Comparison of ENCODE assay signal across 16 cellular contexts in the genomic region with DNA sequence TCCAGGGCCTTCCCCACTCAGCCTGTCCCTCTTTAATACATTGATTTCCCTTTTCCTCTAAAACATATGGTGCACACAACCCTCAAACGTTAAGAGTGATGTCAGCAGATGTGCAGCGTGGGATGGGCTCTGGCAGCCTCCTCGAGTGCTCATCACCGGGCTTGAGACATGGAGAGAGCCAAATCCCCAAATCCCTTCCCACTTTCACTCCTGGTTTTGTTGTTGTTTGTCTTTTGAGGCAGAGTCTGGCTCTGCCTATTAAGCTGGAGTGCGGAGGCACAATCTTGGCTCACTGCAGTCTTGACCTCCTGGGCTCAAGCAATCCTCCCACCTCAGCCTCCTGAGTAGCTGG. TPM values are rescaled to one million over a fixed set of nuclear protein-coding genes. Genes with fewer than 3 reads are reported as not detected.
DNase-seq lines count a peak whose midpoint lies in the region; ATAC-seq, FAIRE-seq and TF ChIP-seq lines count a peak whose summit lies in the region.
"Had no signal": no experiment of that assay in that cellular context is flagged by ENCODE, and none has a peak within 500 bp of the region (broad histone marks: within the 10 kb centered on the region; RNA-seq: fewer than 3 reads in every experiment).

No MANE protein-coding gene starts in this region.

- peak overlapping the region; percentile 95 for H3K27ac Mint-ChIP-seq in glutamatergic neuron (ENCODE audit: unreplicated experiment)
- H3K27ac Mint-ChIP-seq: activated naive CD8-positive, alpha-beta T cell treated with anti-CD3 and anti-CD28 coated beads for 36 hours; effector memory CD8-positive, alpha-beta T cell; nephron progenitor cell; stimulated activated naive CD8-positive, alpha-beta T cell treated with anti-CD3 and anti-CD28 coated beads, Interleukin-15, amount 100 ng/mL, for 72 hours had no signal

- no peak for TF ChIP-seq EP300 in HepG2 (IDR thresholded peaks at IDR 0.05; ENCODE audit: low read depth in 2 of 2, low read length in 2 of 2)
- TF ChIP-seq EP300 in HepG2 (CRISPR knock-in tag; IDR thresholded peaks at IDR 0.05; ENCODE audit: borderline replicate concordance) = no peak

- H3K36me3 Mint-ChIP-seq in glutamatergic neuron (ENCODE audit: unreplicated experiment) = no peaks in the 10 kb centered on the region
- H3K36me3 Mint-ChIP-seq: activated naive CD8-positive, alpha-beta T cell treated with anti-CD3 and anti-CD28 coated beads for 36 hours had no signal

- TF ChIP-seq POLR2A in HepG2 (IDR thresholded peaks at IDR 0.05; ENCODE audit: insufficient read depth in 1 of 2, low read depth in 2 of 2, low read length in 2 of 2) = no peak
- TF ChIP-seq POLR2A in right lobe of liver (IDR thresholded peaks at IDR 0.05) = no peak

- H3K36me3 ChIP-seq in HepG2 (replicated peaks in 1 of 2; ENCODE audit: control insufficient read depth in 1 of 2, insufficient read depth in 2 of 2, low read length in 2 of 2) (no peaks in the 10 kb centered on the region), right lobe of liver (no peaks in the 10 kb centered on the region), osteoblast (ENCODE audit: insufficient read depth, low read length) (no peaks in the 10 kb centered on the region)
- H3K36me3 ChIP-seq: HAP-1 had no signal

- H4K20me1 ChIP-seq in HepG2 (ENCODE audit: insufficient read depth, low read length) (no peaks in the 10 kb centered on the region), osteoblast (ENCODE audit: insufficient read depth, low read length) (no peaks in the 10 kb centered on the region)

- FAIRE-seq in HepG2 (lab: Jason Lieb, UNC) = no peak
- FAIRE-seq: GM12878 had no signal

- POLR2A ChIA-PET in HepG2 (lab: Yijun Ruan, JAX) = interaction anchor here (1.1 to 5.0 kb wide), 10 partner anchors 8 to 84 kb away, joined by 4 to 78 read pairs (median 8); partner anchors contain the start of genes CTSA, NEURL2, PCIF1 and PLTP

- TF ChIP-seq RAD21 in HepG2 (CRISPR knock-in tag; IDR thresholded peaks at IDR 0.05) = no peak

- no peaks in the 10 kb centered on the region for H3K9me3 ChIP-seq in HepG2 (ENCODE audit: low read length)
- no peaks in the 10 kb centered on the region for H3K9me3 ChIP-seq in right lobe of liver
- no peaks in the 10 kb centered on the region for H3K9me3 ChIP-seq in osteoblast (ENCODE audit: low read depth, low read length)
- H3K9me3 ChIP-seq: HAP-1 had no signal

- H3K9me3 Mint-ChIP-seq in glutamatergic neuron (ENCODE audit: unreplicated experiment) = peaks cover 3% of the 10 kb centered on the region
- H3K9me3 Mint-ChIP-seq: activated naive CD8-positive, alpha-beta T cell treated with anti-CD3 and anti-CD28 coated beads for 36 hours; effector memory CD8-positive, alpha-beta T cell; nephron progenitor cell; stimulated activated naive CD8-positive, alpha-beta T cell treated with anti-CD3 and anti-CD28 coated beads, Interleukin-15, amount 100 ng/mL, for 72 hours had no signal

- H3K27me3 ChIP-seq in HepG2 (ENCODE audit: control insufficient read depth in 1 of 2, insufficient read depth in 2 of 2, low read length in 2 of 2) (peaks cover 0 to 8% of the 10 kb centered on the region in 2 experiments; a peak in 2 of 5 replicates), right lobe of liver (no peaks in the 10 kb centered on the region), osteoblast (ENCODE audit: insufficient read depth, low read length) (no peaks in the 10 kb centered on the region)

- H3K4me3 ChIP-seq in HepG2 (replicated peaks in 1 of 3; ENCODE audit: insufficient read depth in 1 of 3, low read depth in 2 of 3, low read length in 3 of 3) (peak overlapping the region in 1 of 3 experiments; percentile 9; a peak in 1 of 6 replicates), right lobe of liver (no peak overlapping the region), osteoblast (ENCODE audit: insufficient read depth, low read length) (no peak overlapping the region)
- H3K4me3 ChIP-seq: GM12878, HAP-1 had no signal

- 21% methylated on average over 5 of the region's 5 CpGs for WGBS in HepG2 (ENCODE audit: low lambda C conversion rate)
- 62% methylated on average over 5 of the region's 5 CpGs for WGBS in right lobe of liver (ENCODE audit: insufficient coverage, low coverage, low lambda C conversion rate, missing lambda C conversion rate)

- ATAC-seq in HepG2 (no peak; the same call in 2 of the 3 replicates), right lobe of liver (no peak), GM21381 (IDR thresholded peaks at IDR 0.05; ENCODE audit: unreplicated experiment) (no peak), HG02884 (IDR thresholded peaks at IDR 0.05; ENCODE audit: unreplicated experiment) (no peak)
- ATAC-seq: effector memory CD8-positive, alpha-beta T cell; GM12878; stimulated activated naive CD8-positive, alpha-beta T cell treated with anti-CD3 and anti-CD28 coated beads, Interleukin-15, amount 100 ng/mL, for 72 hours had no signal

- in situ Hi-C loops in HepG2 (cut with HindIII; ENCODE audit: extremely low pct_ligation_motif_present, low pct_unique_long_range_greater_than_20kb) = no loop called here

- H3K79me2 ChIP-seq in HepG2 (ENCODE audit: insufficient read depth, low read length) = no peaks in the 10 kb centered on the region
- no peaks in the 10 kb centered on the region for H3K79me2 ChIP-seq in osteoblast (ENCODE audit: insufficient read depth, low read length)

- peak overlapping the region; percentile 48 for H3K4me2 ChIP-seq in HepG2 (ENCODE audit: low read depth, low read length)
- H3K4me2 ChIP-seq in osteoblast (ENCODE audit: insufficient read depth, low read length) = peak overlapping the region; percentile 16

- H3K27me3 Mint-ChIP-seq in glutamatergic neuron (ENCODE audit: unreplicated experiment) = peaks cover 3% of the 10 kb centered on the region

- no TSS peak for BruUV-seq in HepG2 (replicated peaks; lab: Mats Ljungman, UMichigan)

- CTCF ChIA-PET in HepG2 (lab: Yijun Ruan, JAX; ENCODE audit: low intra/inter-chr PET ratio, low total read pairs) = no interaction called here

- peaks cover 17% of the 10 kb centered on the region for H3K4me1 Mint-ChIP-seq in glutamatergic neuron (ENCODE audit: low read depth, unreplicated experiment)

- peaks cover 72% of the 10 kb centered on the region for H3K4me1 ChIP-seq in HepG2 (ENCODE audit: insufficient read depth, low read length)
- peaks cover 0 to 4% (median 0%) of the 10 kb centered on the region in 4 donors for H3K4me1 ChIP-seq in right lobe of liver
- peaks cover 27% of the 10 kb centered on the region for H3K4me1 ChIP-seq in osteoblast (ENCODE audit: insufficient read depth, low read length)
- H3K4me1 ChIP-seq: HAP-1 had no signal

- H3K4me3 Mint-ChIP-seq in glutamatergic neuron (ENCODE audit: unreplicated experiment) = peak overlapping the region; percentile 55
- H3K4me3 Mint-ChIP-seq: activated naive CD8-positive, alpha-beta T cell treated with anti-CD3 and anti-CD28 coated beads for 36 hours; effector memory CD8-positive, alpha-beta T cell; nephron progenitor cell; stimulated activated naive CD8-positive, alpha-beta T cell treated with anti-CD3 and anti-CD28 coated beads, Interleukin-15, amount 100 ng/mL, for 72 hours had no signal

- intact Hi-C loops in HepG2 (cut with micrococcal nuclease; ENCODE audit: unreplicated experiment) (no loop called here), right lobe of liver (cut with DNase I) (no loop called here)

- TF ChIP-seq CTCF in HepG2 (CRISPR knock-in tag; IDR thresholded peaks at IDR 0.05) (no peak), right lobe of liver (IDR thresholded peaks at IDR 0.05) (no peak), glutamatergic neuron (IDR thresholded peaks at IDR 0.05; ENCODE audit: partially characterized antibody, unreplicated experiment) (no peak), osteoblast (IDR thresholded peaks at IDR 0.05; ENCODE audit: extremely low read depth, low read depth, low read length) (no peak)

- H3K27ac ChIP-seq in HepG2 (ENCODE audit: extremely low read length, insufficient read depth, low read length) (no peak overlapping the region), right lobe of liver (peak overlapping the region in 1 of 3 donors; percentile 35), osteoblast (ENCODE audit: low read depth, low read length) (peak overlapping the region; percentile 22)

- no peak overlapping the region for H2AFZ ChIP-seq in HepG2 (ENCODE audit: low read length)
- H2AFZ ChIP-seq in osteoblast (ENCODE audit: low read length) = peak overlapping the region; percentile 14

- H3K9ac ChIP-seq in HepG2 (ENCODE audit: insufficient read depth, low read depth, low read length) = no peak overlapping the region

- DNase-seq in HepG2 (ENCODE audit: low spot score) = no peak
- DNase-seq in right lobe of liver = no peak
- DNase-seq in glutamatergic neuron = no peak
- peak; percentile 49 for DNase-seq in osteoblast (ENCODE audit: insufficient read length, low spot score, missing footprints)
- no peak for DNase-seq in NCI-H1105 (lab: John Stamatoyannopoulos, UW)
- no peak for DNase-seq in SW480 (ENCODE audit: low spot score)
- DNase-seq: activated naive CD8-positive, alpha-beta T cell treated with anti-CD3 and anti-CD28 coated beads for 36 hours; effector memory CD8-positive, alpha-beta T cell; NCI-H2081 treated with DMSO at 0.1 percent for 48 hours; nephron progenitor cell; stimulated activated naive CD8-positive, alpha-beta T cell treated with anti-CD3 and anti-CD28 coated beads, Interleukin-15, amount 100 ng/mL, for 72 hours; T-helper 9 cell had no signal

RNA-seq across cellular contexts. Expression of gene PLTP, which starts 5.8 kb away (rescaled TPM):
- total RNA-seq in HepG2 (2016; rRNA removed; fragmentation: Illumina TruSeq; extraction: Trizol) (7.0 and 16.9 TPM in 2 replicates), right lobe of liver (10 to 100 TPM in 5 of 6 experiments, 1 to 10 TPM in 1; 9.6 to 70.2 (median 35.6) TPM), glutamatergic neuron (ENCODE audit: unreplicated experiment) (29.7 TPM), osteoblast (15.3 and 21.7 TPM in 2 replicates)
- 3.6 and 5.4 TPM in 2 replicates for total RNA-seq in HepG2 (2016; cell fraction: cytosol; rRNA removed; fragmentation: Illumina TruSeq; extraction: Trizol; ENCODE audit: low read depth)
- total RNA-seq in HepG2 (2016; cell fraction: insoluble cytoplasmic fraction; rRNA removed; fragmentation: Illumina TruSeq; extraction: Trizol) = 5.7 and 18.2 TPM in 2 replicates
- total RNA-seq in HepG2 (2016; cell fraction: membrane; rRNA removed; fragmentation: Illumina TruSeq; extraction: Trizol) = 6.1 and 6.9 TPM in 2 replicates
- total RNA-seq in HepG2 (2016; cell fraction: nucleus; rRNA removed; fragmentation: Illumina TruSeq; extraction: Trizol) = 18.3 and 22.2 TPM in 2 replicates
- 28.6 and 30.7 TPM in 2 replicates for polyA plus RNA-seq in HepG2 (2011; rRNA removed)
- polyA plus RNA-seq in HepG2 (2011; cell fraction: cytosol; rRNA removed) = 26.4 and 36.2 TPM in 2 replicates
- polyA plus RNA-seq in HepG2 (2011; cell fraction: nucleus; rRNA removed) = 25.4 and 33.0 TPM in 2 replicates
- polyA plus RNA-seq in HepG2 (2012) = 13.5 and 20.7 TPM in 2 replicates
- 6.3 and 6.9 TPM in 2 replicates for polyA plus RNA-seq in HepG2 (2016; cell fraction: cytosol; fragmentation: Illumina TruSeq; extraction: Trizol; ENCODE audit: low read depth)
- 7.2 and 10.5 TPM in 2 replicates for polyA plus RNA-seq in HepG2 (2016; cell fraction: insoluble cytoplasmic fraction; fragmentation: Illumina TruSeq; extraction: Trizol; ENCODE audit: low read depth)
- 7.7 and 8.9 TPM in 2 replicates for polyA plus RNA-seq in HepG2 (2016; cell fraction: membrane; fragmentation: Illumina TruSeq; extraction: Trizol; ENCODE audit: low read depth)
- 31.7 and 37.7 TPM in 2 replicates for polyA plus RNA-seq in HepG2 (2016; cell fraction: nucleus; fragmentation: Illumina TruSeq; extraction: Trizol; ENCODE audit: insufficient read depth, low read depth)
- 3.3 and 51.4 TPM in 2 replicates for polyA minus RNA-seq in HepG2 (2011; rRNA and poly(A)+ RNA removed; ENCODE audit: low replicate concordance)
- 17.1 and 20.1 TPM in 2 replicates for polyA minus RNA-seq in HepG2 (2011; cell fraction: cytosol; rRNA and poly(A)+ RNA removed)
- 8.1 and 10.7 TPM in 2 replicates for polyA minus RNA-seq in HepG2 (2011; cell fraction: nucleus; rRNA and poly(A)+ RNA removed)

RNA-seq across cellular contexts. Expression of gene PCIF1, which starts 16.7 kb away (rescaled TPM):
- total RNA-seq in HepG2 (2016; rRNA removed; fragmentation: Illumina TruSeq; extraction: Trizol) = 18.5 and 20.9 TPM in 2 replicates
- 30.2 and 42.6 TPM in 2 replicates for total RNA-seq in HepG2 (2016; cell fraction: cytosol; rRNA removed; fragmentation: Illumina TruSeq; extraction: Trizol; ENCODE audit: low read depth)
- 17.6 and 21.4 TPM in 2 replicates for total RNA-seq in HepG2 (2016; cell fraction: insoluble cytoplasmic fraction; rRNA removed; fragmentation: Illumina TruSeq; extraction: Trizol)
- 35.4 and 44.6 TPM in 2 replicates for total RNA-seq in HepG2 (2016; cell fraction: membrane; rRNA removed; fragmentation: Illumina TruSeq; extraction: Trizol)
- total RNA-seq in HepG2 (2016; cell fraction: nucleus; rRNA removed; fragmentation: Illumina TruSeq; extraction: Trizol) = 19.3 and 21.9 TPM in 2 replicates
- 21.6 and 24.4 TPM in 2 replicates for polyA plus RNA-seq in HepG2 (2011; rRNA removed)
- polyA plus RNA-seq in HepG2 (2011; cell fraction: cytosol; rRNA removed) = 19.5 and 26.1 TPM in 2 replicates
- 38.0 and 44.1 TPM in 2 replicates for polyA plus RNA-seq in HepG2 (2011; cell fraction: nucleus; rRNA removed)
- polyA plus RNA-seq in HepG2 (2012) = 22.9 and 30.3 TPM in 2 replicates
- 41.4 and 54.3 TPM in 2 replicates for polyA plus RNA-seq in HepG2 (2016; cell fraction: cytosol; fragmentation: Illumina TruSeq; extraction: Trizol; ENCODE audit: low read depth)
- 27.4 and 35.6 TPM in 2 replicates for polyA plus RNA-seq in HepG2 (2016; cell fraction: insoluble cytoplasmic fraction; fragmentation: Illumina TruSeq; extraction: Trizol; ENCODE audit: low read depth)
- 51.1 and 55.4 TPM in 2 replicates for polyA plus RNA-seq in HepG2 (2016; cell fraction: membrane; fragmentation: Illumina TruSeq; extraction: Trizol; ENCODE audit: low read depth)
- 35.5 and 37.2 TPM in 2 replicates for polyA plus RNA-seq in HepG2 (2016; cell fraction: nucleus; fragmentation: Illumina TruSeq; extraction: Trizol; ENCODE audit: insufficient read depth, low read depth)
- polyA minus RNA-seq in HepG2 (2011; rRNA and poly(A)+ RNA removed; ENCODE audit: low replicate concordance) = 40.1 and 74.5 TPM in 2 replicates
- polyA minus RNA-seq in HepG2 (2011; cell fraction: cytosol; rRNA and poly(A)+ RNA removed) = 19.4 and 24.4 TPM in 2 replicates
- polyA minus RNA-seq in HepG2 (2011; cell fraction: nucleus; rRNA and poly(A)+ RNA removed) = 55.2 and 63.6 TPM in 2 replicates
- total RNA-seq in right lobe of liver = 10 to 100 TPM in 2 of 6 experiments, 1 to 10 TPM in 4; 7.8 to 12.1 (median 9.5) TPM
- 37.6 TPM for total RNA-seq in glutamatergic neuron (ENCODE audit: unreplicated experiment)
- 12.7 and 14.4 TPM in 2 replicates for total RNA-seq in osteoblast

RNA-seq across cellular contexts. Expression of gene CTSA, which starts 26.6 kb away (rescaled TPM):
- total RNA-seq in HepG2 (2016; rRNA removed; fragmentation: Illumina TruSeq; extraction: Trizol) (63.8 and 202 TPM in 2 replicates), right lobe of liver (100 to 1,000 TPM in 3 of 6 experiments, 10 to 100 TPM in 3; 54.4 to 194 (median 134) TPM), glutamatergic neuron (ENCODE audit: unreplicated experiment) (63.7 TPM), osteoblast (157 and 181 TPM in 2 replicates)
- 83.9 and 87.3 TPM in 2 replicates for total RNA-seq in HepG2 (2016; cell fraction: cytosol; rRNA removed; fragmentation: Illumina TruSeq; extraction: Trizol; ENCODE audit: low read depth)
- total RNA-seq in HepG2 (2016; cell fraction: insoluble cytoplasmic fraction; rRNA removed; fragmentation: Illumina TruSeq; extraction: Trizol) = 57.2 and 212 TPM in 2 replicates
- 50.4 and 53.1 TPM in 2 replicates for total RNA-seq in HepG2 (2016; cell fraction: membrane; rRNA removed; fragmentation: Illumina TruSeq; extraction: Trizol)
- total RNA-seq in HepG2 (2016; cell fraction: nucleus; rRNA removed; fragmentation: Illumina TruSeq; extraction: Trizol) = 213 and 263 TPM in 2 replicates
- 222 and 231 TPM in 2 replicates for polyA plus RNA-seq in HepG2 (2011; rRNA removed)
- 240 and 265 TPM in 2 replicates for polyA plus RNA-seq in HepG2 (2011; cell fraction: cytosol; rRNA removed)
- 851 and 910 TPM in 2 replicates for polyA plus RNA-seq in HepG2 (2011; cell fraction: nucleus; rRNA removed)
- polyA plus RNA-seq in HepG2 (2012) = 102 and 105 TPM in 2 replicates
- polyA plus RNA-seq in HepG2 (2016; cell fraction: cytosol; fragmentation: Illumina TruSeq; extraction: Trizol; ENCODE audit: low read depth) = 37.4 and 39.2 TPM in 2 replicates
- polyA plus RNA-seq in HepG2 (2016; cell fraction: insoluble cytoplasmic fraction; fragmentation: Illumina TruSeq; extraction: Trizol; ENCODE audit: low read depth) = 82.4 and 101 TPM in 2 replicates
- polyA plus RNA-seq in HepG2 (2016; cell fraction: membrane; fragmentation: Illumina TruSeq; extraction: Trizol; ENCODE audit: low read depth) = 45.6 and 51.6 TPM in 2 replicates
- polyA plus RNA-seq in HepG2 (2016; cell fraction: nucleus; fragmentation: Illumina TruSeq; extraction: Trizol; ENCODE audit: insufficient read depth, low read depth) = 573 and 587 TPM in 2 replicates
- 289 and 410 TPM in 2 replicates for polyA minus RNA-seq in HepG2 (2011; rRNA and poly(A)+ RNA removed; ENCODE audit: low replicate concordance)
- polyA minus RNA-seq in HepG2 (2011; cell fraction: cytosol; rRNA and poly(A)+ RNA removed) = 109 and 118 TPM in 2 replicates
- polyA minus RNA-seq in HepG2 (2011; cell fraction: nucleus; rRNA and poly(A)+ RNA removed) = 292 and 323 TPM in 2 replicates

RNA-seq across cellular contexts. Expression of gene NEURL2, which starts 26.8 kb away (rescaled TPM):
- total RNA-seq in HepG2 (2016; rRNA removed; fragmentation: Illumina TruSeq; extraction: Trizol) (4.1 and 9.7 TPM in 2 replicates), right lobe of liver (1 to 10 TPM; 3.6 to 8.8 (median 5.4) TPM), glutamatergic neuron (ENCODE audit: unreplicated experiment) (3.5 TPM), osteoblast (4.7 and 7.1 TPM in 2 replicates)
- total RNA-seq in HepG2 (2016; cell fraction: cytosol; rRNA removed; fragmentation: Illumina TruSeq; extraction: Trizol; ENCODE audit: low read depth) = 6.7 and 8.8 TPM in 2 replicates
- 6.0 and 9.5 TPM in 2 replicates for total RNA-seq in HepG2 (2016; cell fraction: insoluble cytoplasmic fraction; rRNA removed; fragmentation: Illumina TruSeq; extraction: Trizol)
- 7.3 and 9.1 TPM in 2 replicates for total RNA-seq in HepG2 (2016; cell fraction: membrane; rRNA removed; fragmentation: Illumina TruSeq; extraction: Trizol)
- total RNA-seq in HepG2 (2016; cell fraction: nucleus; rRNA removed; fragmentation: Illumina TruSeq; extraction: Trizol) = 14.4 and 18.5 TPM in 2 replicates
- 7.2 and 12.2 TPM in 2 replicates for polyA plus RNA-seq in HepG2 (2011; rRNA removed)
- 3.7 and 6.3 TPM in 2 replicates for polyA plus RNA-seq in HepG2 (2011; cell fraction: cytosol; rRNA removed)
- polyA plus RNA-seq in HepG2 (2011; cell fraction: nucleus; rRNA removed) = 57.9 and 58.9 TPM in 2 replicates
- 4.2 and 4.6 TPM in 2 replicates for polyA plus RNA-seq in HepG2 (2012)
- 4.1 and 4.3 TPM in 2 replicates for polyA plus RNA-seq in HepG2 (2016; cell fraction: cytosol; fragmentation: Illumina TruSeq; extraction: Trizol; ENCODE audit: low read depth)
- 4.2 and 4.9 TPM in 2 replicates for polyA plus RNA-seq in HepG2 (2016; cell fraction: insoluble cytoplasmic fraction; fragmentation: Illumina TruSeq; extraction: Trizol; ENCODE audit: low read depth)
- polyA plus RNA-seq in HepG2 (2016; cell fraction: membrane; fragmentation: Illumina TruSeq; extraction: Trizol; ENCODE audit: low read depth) = 3.9 and 4.0 TPM in 2 replicates
- 18.5 and 19.4 TPM in 2 replicates for polyA plus RNA-seq in HepG2 (2016; cell fraction: nucleus; fragmentation: Illumina TruSeq; extraction: Trizol; ENCODE audit: insufficient read depth, low read depth)
- polyA minus RNA-seq in HepG2 (2011; rRNA and poly(A)+ RNA removed; ENCODE audit: low replicate concordance) = 1.3 and 16.0 TPM in 2 replicates
- polyA minus RNA-seq in HepG2 (2011; cell fraction: cytosol; rRNA and poly(A)+ RNA removed) = 1.9 and 2.1 TPM in 2 replicates
- polyA minus RNA-seq in HepG2 (2011; cell fraction: nucleus; rRNA and poly(A)+ RNA removed) = 24.2 and 27.4 TPM in 2 replicates

RNA-seq across cellular contexts. Expression of gene SPATA25, which starts 30.3 kb away (rescaled TPM):
- total RNA-seq in HepG2 (2016; rRNA removed; fragmentation: Illumina TruSeq; extraction: Trizol) (3.3 and 7.6 TPM in 2 replicates), right lobe of liver (1 to 10 TPM in 5 of 6 experiments, under 1 TPM in 1; 0.50 to 3.2 (median 2.0) TPM), glutamatergic neuron (ENCODE audit: unreplicated experiment) (1.2 TPM), osteoblast (1.2 and 1.4 TPM in 2 replicates)
- total RNA-seq in HepG2 (2016; cell fraction: cytosol; rRNA removed; fragmentation: Illumina TruSeq; extraction: Trizol; ENCODE audit: low read depth) = 0.35 and 0.40 TPM in 2 replicates
- total RNA-seq in HepG2 (2016; cell fraction: insoluble cytoplasmic fraction; rRNA removed; fragmentation: Illumina TruSeq; extraction: Trizol) = 2.3 and 8.1 TPM in 2 replicates
- 2.3 TPM in 2 replicates for total RNA-seq in HepG2 (2016; cell fraction: membrane; rRNA removed; fragmentation: Illumina TruSeq; extraction: Trizol)
- 13.0 and 19.1 TPM in 2 replicates for total RNA-seq in HepG2 (2016; cell fraction: nucleus; rRNA removed; fragmentation: Illumina TruSeq; extraction: Trizol)
- 4.8 and 8.9 TPM in 2 replicates for polyA plus RNA-seq in HepG2 (2011; rRNA removed)
- 1.8 and 3.7 TPM in 2 replicates for polyA plus RNA-seq in HepG2 (2011; cell fraction: cytosol; rRNA removed)
- 44.5 and 49.8 TPM in 2 replicates for polyA plus RNA-seq in HepG2 (2011; cell fraction: nucleus; rRNA removed)
- 2.1 and 3.2 TPM in 2 replicates for polyA plus RNA-seq in HepG2 (2012)
- polyA plus RNA-seq in HepG2 (2016; cell fraction: cytosol; fragmentation: Illumina TruSeq; extraction: Trizol; ENCODE audit: low read depth) = 0.34 and 0.51 TPM in 2 replicates
- polyA plus RNA-seq in HepG2 (2016; cell fraction: insoluble cytoplasmic fraction; fragmentation: Illumina TruSeq; extraction: Trizol; ENCODE audit: low read depth) = 1.0 and 1.7 TPM in 2 replicates
- polyA plus RNA-seq in HepG2 (2016; cell fraction: membrane; fragmentation: Illumina TruSeq; extraction: Trizol; ENCODE audit: low read depth) = 0.37 and 1.7 TPM in 2 replicates
- 23.9 and 34.2 TPM in 2 replicates for polyA plus RNA-seq in HepG2 (2016; cell fraction: nucleus; fragmentation: Illumina TruSeq; extraction: Trizol; ENCODE audit: insufficient read depth, low read depth)
- polyA minus RNA-seq in HepG2 (2011; rRNA and poly(A)+ RNA removed; ENCODE audit: low replicate concordance) = 3.0 and 7.4 TPM in 2 replicates
- 1.8 and 2.4 TPM in 2 replicates for polyA minus RNA-seq in HepG2 (2011; cell fraction: cytosol; rRNA and poly(A)+ RNA removed)
- polyA minus RNA-seq in HepG2 (2011; cell fraction: nucleus; rRNA and poly(A)+ RNA removed) = 19.0 and 20.9 TPM in 2 replicates
